In genomic region chr19:14383898-14384669, GRCh38 we compare ENCODE assay signal across 9 cellular contexts. TPM values are rescaled to one million over a fixed set of nuclear protein-coding genes. Genes with fewer than 3 reads are reported as not detected.
DNase-seq lines count a peak whose midpoint lies in the region; ATAC-seq and TF ChIP-seq lines count a peak whose summit lies in the region.
"Had no signal": no experiment of that assay in that cellular context is flagged by ENCODE, and none has a peak within 500 bp of the region (broad histone marks: within the 10 kb centered on the region; RNA-seq: fewer than 3 reads in every experiment).

No MANE protein-coding gene starts in this region.

- peak; percentile 90 for DNase-seq in GM12865 (ENCODE audit: low read depth)
- peak; percentile 69 for DNase-seq in MG63
- DNase-seq in activated T-cell treated with anti-CD3 and anti-CD28 coated beads for 24 hours (ENCODE audit: low read depth), result peak; percentile 61
- DNase-seq in foreskin keratinocyte, result no peak
- DNase-seq in NCI-H1436 (lab: John Stamatoyannopoulos, UW), result no peak
- DNase-seq in kidney glomerular epithelial cell (lab: John Stamatoyannopoulos, UW), result no peak

- H3K27me3 ChIP-seq in MG63 (no peaks in the 10 kb centered on the region), foreskin keratinocyte (no peaks in the 10 kb centered on the region)

- H3K27ac ChIP-seq in foreskin keratinocyte, result peak overlapping the region; percentile 65
- H3K27ac ChIP-seq in skin epidermis, result peak overlapping the region in 20 of 21 experiments; percentile 45 to 97 (median 88)
- H3K27ac ChIP-seq: VCaP had no signal

- TF ChIP-seq CTCF in GM12865 (IDR thresholded peaks at IDR 0.05; ENCODE audit: insufficient read depth, low read depth, low read length, missing control alignments) (no peak), foreskin keratinocyte (conservative IDR thresholded peaks at IDR 0.05) (no peak)

- ATAC-seq in foreskin keratinocyte, result peak; percentile 12
- no peak for ATAC-seq in HG03378 (IDR thresholded peaks at IDR 0.05; ENCODE audit: unreplicated experiment)

- H3K4me1 ChIP-seq in foreskin keratinocyte, result peaks cover 11% of the 10 kb centered on the region

- peaks cover 29% of the 10 kb centered on the region for H3K36me3 ChIP-seq in MG63

- H3K4me3 ChIP-seq in GM12865 (ENCODE audit: low read depth, low read length), result peak overlapping the region; percentile 100
- peak overlapping the region; percentile 85 for H3K4me3 ChIP-seq in MG63
- H3K4me3 ChIP-seq in skin epidermis, result peak overlapping the region; percentile 15 to 64 (median 51)

- H3K9me3 ChIP-seq in MG63, result no peaks in the 10 kb centered on the region

RNA-seq across cellular contexts. Expression of gene ADGRE5, which starts 2.8 kb away (rescaled TPM):
- 37.5 and 56.7 TPM in 2 replicates for total RNA-seq in MG63 (2014; rRNA removed; shearing (Covaris generic); ENCODE audit: low replicate concordance)
- total RNA-seq in foreskin keratinocyte, result 13.7 and 16.8 TPM in 2 replicates
- polyA plus RNA-seq in foreskin keratinocyte, result 14.5 and 19.6 TPM in 2 replicates

RNA-seq across cellular contexts. Expression of gene DDX39A, which starts 35.1 kb away (rescaled TPM):
- 227 and 342 TPM in 2 replicates for total RNA-seq in MG63 (2014; rRNA removed; shearing (Covaris generic); ENCODE audit: low replicate concordance)
- 104 and 132 TPM in 2 replicates for total RNA-seq in foreskin keratinocyte
- 123 and 146 TPM in 2 replicates for polyA plus RNA-seq in foreskin keratinocyte

RNA-seq across cellular contexts. Expression of gene PKN1, which starts 49.0 kb away (rescaled TPM):
- 105 and 128 TPM in 2 replicates for total RNA-seq in MG63 (2014; rRNA removed; shearing (Covaris generic); ENCODE audit: low replicate concordance)
- total RNA-seq in foreskin keratinocyte, result 3.8 and 5.7 TPM in 2 replicates
- 3.4 and 4.6 TPM in 2 replicates for polyA plus RNA-seq in foreskin keratinocyte

Comparison
In these comparisons a context has a peak if more than half of its experiments do, and no peak if none do; other contexts are left out.
1. DNase-seq: peak in GM12865 (single experiment), MG63 (single experiment) and activated T-cell treated with anti-CD3 and anti-CD28 coated beads for 24 hours (single experiment); none in foreskin keratinocyte (0 of 2), NCI-H1436 (single experiment) and kidney glomerular epithelial cell (single experiment).
2. RNA of gene PKN1, which starts 49.0 kb away (total RNA-seq): 105 to 128 TPM in MG63; 3.8 to 5.7 TPM in foreskin keratinocyte; every median in the first group is over 10 times any median in the second.
3. Peak in every context shown above with its lines, with median percentiles within 50 percentile points of each other: H3K4me3 ChIP-seq.